ENCODE assay signal across 11 cellular contexts in the genomic region with DNA sequence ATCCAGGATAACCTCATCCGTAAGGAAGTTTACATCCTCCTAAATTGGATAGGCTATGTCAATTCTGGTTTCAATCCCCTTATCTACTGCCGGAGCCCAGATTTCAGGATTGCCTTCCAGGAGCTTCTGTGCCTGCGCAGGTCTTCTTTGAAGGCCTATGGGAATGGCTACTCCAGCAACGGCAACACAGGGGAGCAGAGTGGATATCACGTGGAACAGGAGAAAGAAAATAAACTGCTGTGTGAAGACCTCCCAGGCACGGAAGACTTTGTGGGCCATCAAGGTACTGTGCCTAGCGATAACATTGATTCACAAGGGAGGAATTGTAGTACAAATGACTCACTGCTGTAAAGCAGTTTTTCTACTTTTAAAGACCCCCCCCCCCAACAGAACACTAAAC. TPM values are rescaled to one million over a fixed set of nuclear protein-coding genes. Genes with fewer than 3 reads are reported as not detected.
DNase-seq lines count a peak whose midpoint lies in the region; ATAC-seq, FAIRE-seq and TF ChIP-seq lines count a peak whose summit lies in the region.
"Had no signal": no experiment of that assay in that cellular context is flagged by ENCODE, and none has a peak within 500 bp of the region (broad histone marks: within the 10 kb centered on the region; RNA-seq: fewer than 3 reads in every experiment).

No MANE protein-coding gene starts in this region.

- H3K4me2 ChIP-seq in SK-N-SH, result peak overlapping the region; percentile 94

- H3K27me3 ChIP-seq in SK-N-SH (ENCODE audit: insufficient read depth), result no peaks in the 10 kb centered on the region

- H3K36me3 ChIP-seq in SK-N-SH (replicated peaks in 1 of 2; ENCODE audit: control insufficient read depth in 1 of 2, insufficient read depth in 2 of 2, low read length in 1 of 2), result no peaks in the 10 kb centered on the region
- H3K36me3 ChIP-seq in kidney (ENCODE audit: control insufficient read depth in 1 of 2, insufficient read depth in 2 of 2, low read length in 2 of 2), result no peaks in the 10 kb centered on the region

- no peak overlapping the region for H2AFZ ChIP-seq in SK-N-SH (ENCODE audit: low read depth)

- CTCF ChIA-PET in SK-N-SH (lab: Yijun Ruan, JAX), result no interaction called here
- CTCF ChIA-PET in WTC11 (lab: Charles Lee), result interaction anchor here (1.3 to 2.0 kb wide), 2 partner anchors 97 to 130 kb away, joined by 4 to 7 read pairs; no protein-coding TSS in a partner anchor

- no peak for TF ChIP-seq CTCF in SK-N-SH (IDR thresholded peaks at IDR 0.05)
- no peak for TF ChIP-seq CTCF in WTC11 (IDR thresholded peaks at IDR 0.05)
- no peak for TF ChIP-seq CTCF in kidney (IDR thresholded peaks at IDR 0.05; ENCODE audit: borderline replicate concordance, extremely low read depth, insufficient read depth)

- H3K4me1 ChIP-seq in SK-N-SH (ENCODE audit: control insufficient read depth in 1 of 2, insufficient read depth in 2 of 2, low read depth in 1 of 2, low read length in 1 of 2), result peaks cover 0 to 11% of the 10 kb centered on the region in 2 experiments; a peak in 1 of 4 replicates
- peaks cover 0 to 12% of the 10 kb centered on the region in 2 donors for H3K4me1 ChIP-seq in kidney (ENCODE audit: control insufficient read depth in 1 of 2, insufficient read depth in 1 of 2, low read depth in 1 of 2, low read length in 2 of 2)

- no peaks in the 10 kb centered on the region for H3K9me2 ChIP-seq in SK-N-SH

- no peaks in the 10 kb centered on the region for H3K9me3 ChIP-seq in SK-N-SH
- no peaks in the 10 kb centered on the region for H3K9me3 ChIP-seq in kidney (ENCODE audit: control insufficient read depth in 1 of 2, low read length in 2 of 2)

- ATAC-seq in SK-N-SH treated with all-trans-retinoic acid at 6 μM for 48 hours, result no peak
- ATAC-seq in WTC11, result no peak
- ATAC-seq in stimulated activated naive B cell treated with anti-CD40 and anti-IgM and Interleukin-4, amounts not matched to agents 10 μg/mL and 1 μg/mL and 100 μg/mL, for 72 hours (replicated peaks), result no peak

- peaks cover 37% of the 10 kb centered on the region; the same call in 1 of the 2 replicates for H3K79me2 ChIP-seq in SK-N-SH (ENCODE audit: insufficient read depth)

- H3K9me3 Mint-ChIP-seq in WTC11, result no peaks in the 10 kb centered on the region
- H3K9me3 Mint-ChIP-seq in stimulated activated naive B cell treated with anti-CD40 and anti-IgM and Interleukin-4, amounts not matched to agents 10 μg/mL and 1 μg/mL and 100 μg/mL, for 72 hours, result no peaks in the 10 kb centered on the region

- peak overlapping the region; percentile 56 for H3K9ac ChIP-seq in SK-N-SH
- H3K9ac ChIP-seq in kidney (ENCODE audit: low read length in 2 of 2), result no peak overlapping the region

- peaks cover 46% of the 10 kb centered on the region for H3K27me3 Mint-ChIP-seq in WTC11 (ENCODE audit: low read depth)
- no peaks in the 10 kb centered on the region for H3K27me3 Mint-ChIP-seq in stimulated activated naive B cell treated with anti-CD40 and anti-IgM and Interleukin-4, amounts not matched to agents 10 μg/mL and 1 μg/mL and 100 μg/mL, for 72 hours

- H4K20me1 ChIP-seq in SK-N-SH (ENCODE audit: insufficient read depth), result no peaks in the 10 kb centered on the region; the same call in 1 of the 2 replicates

- intact Hi-C loops in kidney (cut with DNase I), result no loop called here

- H3K4me3 ChIP-seq in SK-N-SH (ENCODE audit: low read depth in 2 of 2, low read length in 1 of 2) (peak overlapping the region in 1 of 2 experiments; percentile 67; a peak in 2 of 4 replicates), kidney (ENCODE audit: low read length in 2 of 2) (peak overlapping the region; percentile 30 to 75)

- H3K27ac ChIP-seq in SK-N-SH (ENCODE audit: low read depth in 2 of 2, low read length in 1 of 2) (no peak overlapping the region), kidney (ENCODE audit: low read depth in 2 of 2, low read length in 2 of 2) (no peak overlapping the region)

- WGBS in SK-N-SH (ENCODE audit: low lambda C conversion rate), result 90% methylated on average over 7 of the region's 7 CpGs

- no peaks in the 10 kb centered on the region for H3F3A ChIP-seq in SK-N-SH (replicated peaks; ENCODE audit: insufficient read depth)

- no peak for TF ChIP-seq EP300 in SK-N-SH (IDR thresholded peaks at IDR 0.05; ENCODE audit: borderline replicate concordance in 1 of 2, low read depth in 1 of 2, low read length in 1 of 2)

- H3K4me3 Mint-ChIP-seq in WTC11, result peak overlapping the region; percentile 84
- peak overlapping the region; percentile 86 to 95 for H3K4me3 Mint-ChIP-seq in stimulated activated naive B cell treated with anti-CD40 and anti-IgM and Interleukin-4, amounts not matched to agents 10 μg/mL and 1 μg/mL and 100 μg/mL, for 72 hours

- POLR2A ChIA-PET in SK-N-SH (lab: Yijun Ruan, JAX) (no interaction called here), WTC11 (lab: Charles Lee) (no interaction called here)

- H3K36me3 Mint-ChIP-seq in WTC11, result no peaks in the 10 kb centered on the region
- H3K36me3 Mint-ChIP-seq in stimulated activated naive B cell treated with anti-CD40 and anti-IgM and Interleukin-4, amounts not matched to agents 10 μg/mL and 1 μg/mL and 100 μg/mL, for 72 hours, result no peaks in the 10 kb centered on the region

- FAIRE-seq in kidney (lab: Jason Lieb, UNC), result no peak
- FAIRE-seq: A204.1 had no signal

- TF ChIP-seq RAD21 in SK-N-SH (IDR thresholded peaks at IDR 0.05; ENCODE audit: low read length), result no peak

- DNase-seq in SK-N-SH (no peak), WTC11 (ENCODE audit: low spot score) (no peak), kidney (no peak), globus pallidus (ENCODE audit: low spot score) (no peak), AML-193 (lab: John Stamatoyannopoulos, UW) (no peak), UCSD-AML1 (lab: John Stamatoyannopoulos, UW; ENCODE audit: unreplicated experiment) (no peak)
- no peak for DNase-seq in stimulated activated naive B cell treated with anti-CD40 and anti-IgM and Interleukin-4, amounts not matched to agents 10 μg/mL and 1 μg/mL and 100 μg/mL, for 72 hours
- DNase-seq: activated CD4-positive, alpha-beta T cell treated with anti-CD3 and anti-CD28 coated beads, Interleukin-2, amount 50 U/mL, for 1 hour; NCI-H2081 had no signal

- H3K4me1 Mint-ChIP-seq in WTC11, result peaks cover 69% of the 10 kb centered on the region
- H3K4me1 Mint-ChIP-seq in stimulated activated naive B cell treated with anti-CD40 and anti-IgM and Interleukin-4, amounts not matched to agents 10 μg/mL and 1 μg/mL and 100 μg/mL, for 72 hours, result peaks cover 54 to 82% of the 10 kb centered on the region in 2 donors

- no peak overlapping the region for H3K27ac Mint-ChIP-seq in WTC11
- H3K27ac Mint-ChIP-seq in stimulated activated naive B cell treated with anti-CD40 and anti-IgM and Interleukin-4, amounts not matched to agents 10 μg/mL and 1 μg/mL and 100 μg/mL, for 72 hours, result no peak overlapping the region

TF ChIP-seq in SK-N-SH, 30 proteins besides CTCF, POLR2A, EP300 and RAD21 (continues in another document):
- no peak for TF ChIP-seq SMC3 (IDR thresholded peaks at IDR 0.05; ENCODE audit: low read depth, low read length)
- TF ChIP-seq NRF1 (IDR thresholded peaks at IDR 0.05; ENCODE audit: low read depth, low read length), result no peak
- TF ChIP-seq MAX (IDR thresholded peaks at IDR 0.05; ENCODE audit: low read depth), result no peak
- no peak for TF ChIP-seq RCOR1 (IDR thresholded peaks at IDR 0.05; ENCODE audit: low read length)
- no peak for TF ChIP-seq TAF1 (IDR thresholded peaks at IDR 0.05; ENCODE audit: borderline replicate concordance, low read depth, low read length)

TF ChIP-seq in SK-N-SH treated with all-trans-retinoic acid at 6 μM for 48 hours, 23 proteins besides CTCF, POLR2A, EP300 and RAD21 (continues in another document):
- no peak for TF ChIP-seq TOX (CRISPR knock-in tag; IDR thresholded peaks at IDR 0.05; ENCODE audit: borderline replicate concordance)

TF ChIP-seq in WTC11, 78 proteins besides CTCF, POLR2A, EP300 and RAD21 (continues in another document):
- TF ChIP-seq EMX1 (CRISPR knock-in tag; IDR thresholded peaks at IDR 0.05) (no peak), TCF7 (CRISPR knock-in tag; IDR thresholded peaks at IDR 0.05; ENCODE audit: low read depth) (no peak), USF2 (CRISPR knock-in tag; IDR thresholded peaks at IDR 0.05) (no peak), CDX4 (CRISPR knock-in tag; IDR thresholded peaks at IDR 0.05; ENCODE audit: borderline replicate concordance) (no peak), JAZF1 (CRISPR knock-in tag; IDR thresholded peaks at IDR 0.05) (no peak)
- TF ChIP-seq, protein P1, sequence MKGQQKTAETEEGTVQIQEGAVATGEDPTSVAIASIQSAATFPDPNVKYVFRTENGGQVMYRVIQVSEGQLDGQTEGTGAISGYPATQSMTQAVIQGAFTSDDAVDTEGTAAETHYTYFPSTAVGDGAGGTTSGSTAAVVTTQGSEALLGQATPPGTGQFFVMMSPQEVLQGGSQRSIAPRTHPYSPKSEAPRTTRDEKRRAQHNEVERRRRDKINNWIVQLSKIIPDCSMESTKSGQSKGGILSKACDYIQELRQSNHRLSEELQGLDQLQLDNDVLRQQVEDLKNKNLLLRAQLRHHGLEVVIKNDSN (CRISPR knock-in tag; IDR thresholded peaks at IDR 0.05), result no peak
- TF ChIP-seq, protein P2, sequence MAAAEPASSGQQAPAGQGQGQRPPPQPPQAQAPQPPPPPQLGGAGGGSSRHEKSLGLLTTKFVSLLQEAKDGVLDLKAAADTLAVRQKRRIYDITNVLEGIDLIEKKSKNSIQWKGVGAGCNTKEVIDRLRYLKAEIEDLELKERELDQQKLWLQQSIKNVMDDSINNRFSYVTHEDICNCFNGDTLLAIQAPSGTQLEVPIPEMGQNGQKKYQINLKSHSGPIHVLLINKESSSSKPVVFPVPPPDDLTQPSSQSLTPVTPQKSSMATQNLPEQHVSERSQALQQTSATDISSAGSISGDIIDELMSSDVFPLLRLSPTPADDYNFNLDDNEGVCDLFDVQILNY (CRISPR knock-in tag; IDR thresholded peaks at IDR 0.05), result no peak

RNA-seq across cellular contexts. Expression of gene ADRB2, which starts 1.3 kb away (rescaled TPM):
- polyA plus RNA-seq in SK-N-SH (2012; rRNA removed), result 1.0 and 1.2 TPM in 2 replicates
- polyA plus RNA-seq in SK-N-SH (2012; cell fraction: cytosol; rRNA removed), result 0.66 and 0.71 TPM in 2 replicates
- polyA plus RNA-seq in SK-N-SH (2012; cell fraction: nucleus; rRNA removed), result 1.2 and 1.4 TPM in 2 replicates
- 1.1 to 1.3 TPM (median 1.2 TPM) in 3 replicates for total RNA-seq in WTC11 (2021)
- 5.0 TPM for total RNA-seq in kidney
- polyA plus RNA-seq in kidney (ENCODE audit: insufficient read depth, low read depth, low replicate concordance), result 0.92 TPM
